In the genomic region with DNA sequence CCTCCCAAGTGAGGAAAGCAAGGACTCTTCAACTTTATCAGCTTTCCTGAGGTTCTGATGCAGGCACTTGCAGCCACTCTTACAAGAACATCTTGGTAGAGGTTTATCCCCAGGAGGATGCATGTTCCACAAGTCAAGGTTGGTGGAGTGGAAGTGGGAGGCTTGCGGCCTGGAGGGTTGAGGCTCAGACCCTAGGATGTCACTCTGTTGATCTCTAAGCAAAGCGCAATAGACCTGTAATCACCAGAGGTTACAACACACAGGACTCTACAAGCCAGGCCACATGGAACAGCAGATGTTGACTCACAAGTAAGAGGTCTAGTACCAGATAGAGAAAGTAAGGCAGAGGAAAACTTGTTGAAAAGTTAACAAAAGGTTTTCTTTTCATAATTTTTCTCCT, we compare ENCODE assay signal across 13 cellular contexts. TPM values are rescaled to one million over a fixed set of nuclear protein-coding genes. Genes with fewer than 3 reads are reported as not detected.
A peak's percentile ranks its signal among the peaks of the same experiment; 100 is the strongest.
DNase-seq lines count a peak whose midpoint lies in the region; ATAC-seq and TF ChIP-seq lines count a peak whose summit lies in the region.
"Had no signal": no experiment of that assay in that cellular context is flagged by ENCODE, and none has a peak within 500 bp of the region (broad histone marks: within the 10 kb centered on the region; RNA-seq: fewer than 3 reads in every experiment).

No MANE protein-coding gene starts in this region.

- no peak for TF ChIP-seq CTCF in fibroblast of villous mesenchyme (IDR thresholded peaks at IDR 0.05; ENCODE audit: insufficient read depth, low read depth, low read length)

- in situ Hi-C loops in GM23248 (cut with MboI) = no loop called here

- H3K27ac ChIP-seq in ACC112 (ENCODE audit: low read depth, low read length) (peak overlapping the region; percentile 83), GM23248 (peak overlapping the region; percentile 70), SJCRH30 (peak overlapping the region; percentile 94)
- H3K27ac ChIP-seq: gastroesophageal sphincter, prostate gland had no signal

- no peak overlapping the region for H3K4me2 ChIP-seq in GM23248 (ENCODE audit: unreplicated experiment)

- H3K79me2 ChIP-seq in ACC112 (ENCODE audit: control insufficient read depth, insufficient read depth, low read length, unreplicated experiment) (no peaks in the 10 kb centered on the region), GM23248 (ENCODE audit: insufficient read depth) (no peaks in the 10 kb centered on the region)

- peaks cover 65% of the 10 kb centered on the region for H3F3A ChIP-seq in GM23248 (ENCODE audit: insufficient read depth)

- no peaks in the 10 kb centered on the region for H3K36me3 ChIP-seq in ACC112 (ENCODE audit: insufficient read depth, low read length)
- no peaks in the 10 kb centered on the region for H3K36me3 ChIP-seq in GM23248 (ENCODE audit: low read depth)
- H3K36me3 ChIP-seq in SJCRH30 = no peaks in the 10 kb centered on the region
- H3K36me3 ChIP-seq: BE2C, gastroesophageal sphincter, prostate gland had no signal

- H3K9ac ChIP-seq in GM23248 = peak overlapping the region; percentile 42; the same call in 1 of the 2 replicates

- H3K4me1 ChIP-seq in ACC112 (ENCODE audit: control insufficient read depth, insufficient read depth, low read length, unreplicated experiment) = peaks cover 33% of the 10 kb centered on the region
- H3K4me1 ChIP-seq in GM23248 (ENCODE audit: insufficient read depth) = peaks cover 42% of the 10 kb centered on the region
- peaks cover 29% of the 10 kb centered on the region for H3K4me1 ChIP-seq in SJCRH30
- H3K4me1 ChIP-seq: BE2C, gastroesophageal sphincter, prostate gland had no signal

- DNase-seq in GM23248 (peak; percentile 74), SJCRH30 (no peak), fibroblast of villous mesenchyme (ENCODE audit: low read depth) (peak; percentile 56), GF-D8 (lab: John Stamatoyannopoulos, UW) (no peak)
- no peak for DNase-seq in activated CD8-positive, alpha-beta memory T cell treated with anti-CD3 and anti-CD28 coated beads, Interleukin-2, amount 50 U/mL, for 4 hours
- DNase-seq: BE2C, cortex of kidney, KBM-7 had no signal

- H3K9me3 ChIP-seq in GM23248 (ENCODE audit: low read depth) (no peaks in the 10 kb centered on the region), SJCRH30 (replicated peaks) (no peaks in the 10 kb centered on the region)
- H3K9me3 ChIP-seq: BE2C, gastroesophageal sphincter, prostate gland had no signal

- WGBS in GM23248 (ENCODE audit: low coverage in 1 of 2, low lambda C conversion rate in 2 of 2, missing lambda C conversion rate in 2 of 2), 2 experiments = 56 to 76% methylated on average over 2 of the region's 2 CpGs

- no peaks in the 10 kb centered on the region for H4K20me1 ChIP-seq in GM23248 (ENCODE audit: insufficient read depth)

- H3K9me2 ChIP-seq in GM23248 (ENCODE audit: insufficient read depth) = no peaks in the 10 kb centered on the region

- H3K4me3 ChIP-seq in ACC112 (ENCODE audit: low read depth, low read length) (no peak overlapping the region; the same call in 1 of the 2 replicates), GM23248 (no peak overlapping the region), SJCRH30 (no peak overlapping the region), fibroblast of villous mesenchyme (ENCODE audit: low read depth, low read length) (no peak overlapping the region)
- H3K4me3 ChIP-seq: gastroesophageal sphincter, prostate gland had no signal

- ATAC-seq in HG02642 (IDR thresholded peaks at IDR 0.05; ENCODE audit: poor library complexity, unreplicated experiment) (no peak), GM21576 (IDR thresholded peaks at IDR 0.05; ENCODE audit: unreplicated experiment) (no peak)
- ATAC-seq: gastroesophageal sphincter had no signal

- H2AFZ ChIP-seq in ACC112 (ENCODE audit: low read length, unreplicated experiment) (no peak overlapping the region), GM23248 (no peak overlapping the region)

- H3K27me3 ChIP-seq in ACC112 (ENCODE audit: insufficient read depth, low read length) (no peaks in the 10 kb centered on the region), GM23248 (replicated peaks; ENCODE audit: insufficient read depth) (no peaks in the 10 kb centered on the region), SJCRH30 (no peaks in the 10 kb centered on the region)
- H3K27me3 ChIP-seq: BE2C, gastroesophageal sphincter had no signal

RNA-seq across cellular contexts. Expression of gene UGCG, which starts 47.9 kb away (rescaled TPM):
- 148 and 172 TPM in 2 replicates for total RNA-seq in GM23248 (2014; rRNA removed; shearing (Covaris generic))
- polyA plus RNA-seq in GM23248 (2016; fragmentation: Nextera tagmentation; extraction: Ambion mirVana) = 73.1 and 73.6 TPM in 2 replicates
- total RNA-seq in SJCRH30 (2014; rRNA removed; shearing (Covaris generic)) = 124 and 139 TPM in 2 replicates
- total RNA-seq in fibroblast of villous mesenchyme = 179 and 399 TPM in 2 replicates

Comparison
In these comparisons a context has a peak if more than half of its experiments do, and no peak if none do; other contexts are left out.
1. DNase-seq: peak in GM23248 (single experiment) and fibroblast of villous mesenchyme (single experiment); none in SJCRH30 (0 of 2), GF-D8 (single experiment) and activated CD8-positive, alpha-beta memory T cell treated with anti-CD3 and anti-CD28 coated beads, Interleukin-2, amount 50 U/mL, for 4 hours (single experiment).
2. Peak in every context shown above with its lines, with median percentiles within 50 percentile points of each other: H3K27ac ChIP-seq.